Comparison of ENCODE assay signal across 1 cellular context in the genomic region with DNA sequence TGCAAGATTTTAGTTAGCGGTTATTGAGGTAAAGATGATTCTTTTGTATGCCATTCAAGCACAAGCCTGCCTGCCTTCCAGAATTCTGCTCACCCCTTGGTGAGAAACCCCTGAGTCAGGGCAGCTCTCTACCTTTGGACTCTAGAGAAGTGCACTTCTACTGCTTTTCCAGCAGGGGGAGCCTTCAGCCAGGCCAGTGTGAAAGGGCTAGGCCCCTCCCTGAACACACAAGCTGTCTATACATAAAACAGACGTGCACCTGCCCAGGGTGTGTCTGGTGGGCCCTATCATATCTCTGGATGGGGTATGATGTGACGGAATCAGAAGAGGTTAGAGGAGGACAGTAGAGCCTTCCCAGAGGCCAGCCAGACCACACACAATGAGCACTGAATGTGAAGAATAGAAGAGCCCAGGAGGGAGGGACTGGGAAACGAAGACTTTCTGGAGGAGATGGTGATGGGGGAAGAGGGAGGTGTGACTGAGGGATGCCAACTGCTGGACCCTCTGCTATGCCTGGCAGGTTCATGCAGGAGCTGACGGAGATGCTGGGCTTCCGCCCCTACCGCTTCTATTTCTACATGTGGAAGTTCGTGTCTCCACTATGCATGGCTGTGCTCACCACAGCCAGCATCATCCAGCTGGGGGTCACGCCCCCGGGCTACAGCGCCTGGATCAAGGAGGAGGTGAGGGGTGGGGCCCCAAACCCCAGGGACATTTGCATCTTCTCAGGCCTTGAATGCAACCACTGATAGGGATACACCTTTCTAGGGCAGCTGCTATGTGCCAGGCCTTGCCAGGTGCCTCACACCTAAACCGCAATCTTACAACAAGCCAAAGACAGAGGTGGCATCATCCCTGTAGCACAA.
TF ChIP-seq lines count a peak whose summit lies in the region.

No MANE protein-coding gene starts in this region.

TF ChIP-seq in H1, 55 proteins besides CTCF, POLR2A, EP300 and RAD21:
- TF ChIP-seq BACH1 (IDR thresholded peaks at IDR 0.05; ENCODE audit: low read length) (peak; percentile 80; the same call in 1 of the 2 replicates), BCL11A (IDR thresholded peaks at IDR 0.05; ENCODE audit: low read depth in 2 of 2, low read length in 2 of 2) (no peak), TAF1 (IDR thresholded peaks at IDR 0.05; ENCODE audit: low read depth, low read length) (no peak), SIRT6 (IDR thresholded peaks at IDR 0.05; ENCODE audit: low read length) (no peak), TBP (IDR thresholded peaks at IDR 0.05; ENCODE audit: low read depth, low read length) (no peak), RFX5 (IDR thresholded peaks at IDR 0.05; ENCODE audit: borderline replicate concordance, low read depth, low read length) (no peak), SP4 (IDR thresholded peaks at IDR 0.05; ENCODE audit: low read length) (no peak), PHF8 (conservative IDR thresholded peaks at IDR 0.05; ENCODE audit: low read depth, low read length) (no peak), POLR2AphosphoS5 (IDR thresholded peaks at IDR 0.05; ENCODE audit: low read depth, low read length) (no peak), MAFK (IDR thresholded peaks at IDR 0.05; ENCODE audit: low read depth, low read length) (peak; percentile 51; the same call in 1 of the 2 replicates), NRF1 (IDR thresholded peaks at IDR 0.05; ENCODE audit: low read depth, low read length) (no peak), MAX (IDR thresholded peaks at IDR 0.05) (no peak), POU5F1 (IDR thresholded peaks at IDR 0.05; ENCODE audit: low read depth, low read length) (no peak), TCF12 (IDR thresholded peaks at IDR 0.05; ENCODE audit: low read depth, low read length) (no peak), RNF2 (IDR thresholded peaks at IDR 0.05; ENCODE audit: borderline replicate concordance, low read depth, low read length, missing control alignments, poor library complexity, severe bottlenecking) (no peak)
